22 cellular contexts compared by ENCODE assay signal in the genomic region with DNA sequence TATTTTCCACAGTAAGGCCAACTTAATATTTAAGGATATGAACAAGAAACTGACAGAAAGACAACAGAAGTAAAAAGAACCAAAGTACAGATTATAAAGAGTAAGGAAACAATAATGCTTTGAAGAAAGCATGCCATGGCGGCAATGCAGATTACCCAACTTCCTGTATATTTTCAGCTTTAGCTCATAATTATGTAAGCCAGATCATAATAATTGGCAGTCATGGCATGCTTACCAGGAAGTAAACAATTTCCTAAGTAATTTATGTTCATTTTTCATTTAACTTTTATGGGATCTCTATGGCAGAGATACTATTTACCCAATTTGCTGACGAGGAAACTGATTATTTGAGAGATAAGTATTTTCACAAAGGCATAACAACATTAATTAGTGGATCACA.
"Had no signal": no experiment of that assay in that cellular context is flagged by ENCODE, and none has a peak within 500 bp of the region (broad histone marks: within the 10 kb centered on the region; RNA-seq: fewer than 3 reads in every experiment).

No MANE protein-coding gene starts in this region.

- H3K4me3 ChIP-seq: colonic mucosa, mucosa of descending colon, ovary, right lobe of liver, testis, transverse colon had no signal

- ATAC-seq: activated CD8-positive, alpha-beta memory T cell treated with anti-CD3 and anti-CD28 coated beads, Interleukin-2, amount 10 ng/mL, durations not matched to agents 7 days and 5 days; activated CD8-positive, alpha-beta T cell treated with anti-CD3 and anti-CD28 coated beads, Interleukin-2, amount 10 ng/mL, durations not matched to agents 7 days and 5 days; activated naive CD4-positive, alpha-beta T cell treated with anti-CD3 and anti-CD28 coated beads, Interleukin-2, amount 50 U/mL, for 72 hours; activated T-cell treated with anti-CD3 and anti-CD28 coated beads, Interleukin-2, amount 50 U/mL, for 72 hours; left cardiac atrium; left ventricle myocardium superior; mucosa of descending colon; right lobe of liver had no signal

- DNase-seq: activated CD4-positive, alpha-beta T cell treated with anti-CD3 and anti-CD28 coated beads for 1 hour; activated CD4-positive, alpha-beta T cell treated with anti-CD3 and anti-CD28 coated beads, Interleukin-2, amount 50 U/mL, for 1 hour; activated CD8-positive, alpha-beta memory T cell treated with anti-CD3 and anti-CD28 coated beads, Interleukin-2, amount 10 ng/mL, durations not matched to agents 7 days and 5 days; activated CD8-positive, alpha-beta T cell treated with anti-CD3 and anti-CD28 coated beads, Interleukin-2, amount 10 ng/mL, durations not matched to agents 7 days and 5 days; activated naive CD4-positive, alpha-beta T cell; activated T-cell treated with anti-CD3 and anti-CD28 coated beads for 4 hours; activated T-cell treated with anti-CD3 and anti-CD28 coated beads, Interleukin-2, amount 50 U/mL, for 72 hours; cerebellar nuclear complex; colonic mucosa; effector CD8-positive, alpha-beta T cell; head of caudate nucleus; hippocampal formation; left cardiac atrium; left ventricle myocardium superior; mucosa of descending colon; ovary; right lobe of liver; stimulated activated CD4-positive, alpha-beta T cell treated with anti-CD3 and anti-CD28 coated beads, Interleukin-2, amount 100 ng/mL, for 48 hours; stimulated activated naive CD4-positive, alpha-beta T cell treated with Interleukin-2 at 50 U/mL for 16 hours; testis; transverse colon had no signal

- H3K4me1 ChIP-seq: colonic mucosa, right lobe of liver, testis, transverse colon had no signal

- H3K27ac ChIP-seq: colonic mucosa, ovary, right lobe of liver, testis, transverse colon had no signal

- H3K36me3 ChIP-seq: colonic mucosa, ovary, right lobe of liver, transverse colon had no signal

- H3K9me3 ChIP-seq: colonic mucosa, mucosa of descending colon, ovary, right lobe of liver, testis, transverse colon had no signal

- H3K27me3 ChIP-seq: colonic mucosa, ovary, right lobe of liver, testis, transverse colon had no signal
